Comparison of ENCODE assay signal across 8 cellular contexts in the genomic region with DNA sequence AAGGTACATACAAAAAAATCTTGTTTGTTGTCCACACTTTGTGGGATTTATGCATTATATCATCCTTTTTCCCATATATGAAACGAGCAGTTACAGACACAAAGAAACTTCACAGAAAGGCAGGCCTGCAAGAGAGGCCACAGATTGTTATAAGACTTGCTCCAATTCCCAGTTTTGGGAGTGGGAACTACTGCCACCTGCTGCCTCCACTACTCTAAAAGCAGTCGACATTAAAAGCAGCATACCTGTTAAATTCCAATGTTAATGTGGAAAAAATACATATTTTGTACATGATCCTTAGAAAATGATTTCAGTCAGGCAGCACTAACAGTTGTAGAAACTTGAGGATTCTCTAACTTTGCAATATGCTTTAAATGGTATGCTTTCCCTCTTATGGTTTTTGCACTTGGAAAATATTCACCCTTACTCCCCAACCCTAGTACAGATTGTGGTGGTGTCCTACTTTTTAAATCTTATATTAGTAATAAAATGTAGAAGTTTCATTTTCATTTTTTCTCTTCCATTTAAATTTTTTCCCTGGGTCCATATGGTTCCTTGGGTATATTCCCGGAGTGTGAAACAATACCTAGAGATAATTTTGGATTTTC. TPM values are rescaled to one million over a fixed set of nuclear protein-coding genes. Genes with fewer than 3 reads are reported as not detected.
A peak's percentile ranks its signal among the peaks of the same experiment; 100 is the strongest.
DNase-seq lines count a peak whose midpoint lies in the region; ATAC-seq and TF ChIP-seq lines count a peak whose summit lies in the region.

No MANE protein-coding gene starts in this region.

- no peak for ATAC-seq in HG03469 (IDR thresholded peaks at IDR 0.05; ENCODE audit: unreplicated experiment)

- DNase-seq in DMS153 (lab: John Stamatoyannopoulos, UW) = peak; percentile 18
- peak; percentile 54 for DNase-seq in NCI-H2227 treated with DMSO at 0.1 percent for 48 hours (lab: John Stamatoyannopoulos, UW)
- peak; percentile 81 for DNase-seq in choroid plexus epithelial cell (ENCODE audit: low read depth)
- peak; percentile 26 for DNase-seq in middle frontal gyrus (ENCODE audit: extremely low spot score, low spot score)
- no peak for DNase-seq in mesenteric fat pad (ENCODE audit: low spot score)
- no peak for DNase-seq in GM19240 (ENCODE audit: insufficient read length, low spot score)
- DNase-seq in GM10266 (ENCODE audit: extremely low spot score) = no peak

- H3K4me3 ChIP-seq in choroid plexus epithelial cell (ENCODE audit: low read depth, low read length) = no peak overlapping the region

- TF ChIP-seq CTCF in choroid plexus epithelial cell (conservative IDR thresholded peaks at IDR 0.05; ENCODE audit: low read depth, low read length) (peak; percentile 75), GM10266 (IDR thresholded peaks at IDR 0.05; ENCODE audit: control insufficient read depth, insufficient read depth, low read depth, missing control alignments) (no peak)

RNA-seq across cellular contexts. Expression of a gene that starts 37.9 kb away (rescaled TPM):
- total RNA-seq in mesenteric fat pad = 1.1 TPM

Comparison
In these comparisons a context has a peak if more than half of its experiments do, and no peak if none do; other contexts are left out.
1. DNase-seq: peak in DMS153 (single experiment), NCI-H2227 treated with DMSO at 0.1 percent for 48 hours (single experiment), choroid plexus epithelial cell (single experiment) and middle frontal gyrus (single experiment); none in mesenteric fat pad (single experiment), GM19240 (single experiment) and GM10266 (single experiment).